In the genomic region with DNA sequence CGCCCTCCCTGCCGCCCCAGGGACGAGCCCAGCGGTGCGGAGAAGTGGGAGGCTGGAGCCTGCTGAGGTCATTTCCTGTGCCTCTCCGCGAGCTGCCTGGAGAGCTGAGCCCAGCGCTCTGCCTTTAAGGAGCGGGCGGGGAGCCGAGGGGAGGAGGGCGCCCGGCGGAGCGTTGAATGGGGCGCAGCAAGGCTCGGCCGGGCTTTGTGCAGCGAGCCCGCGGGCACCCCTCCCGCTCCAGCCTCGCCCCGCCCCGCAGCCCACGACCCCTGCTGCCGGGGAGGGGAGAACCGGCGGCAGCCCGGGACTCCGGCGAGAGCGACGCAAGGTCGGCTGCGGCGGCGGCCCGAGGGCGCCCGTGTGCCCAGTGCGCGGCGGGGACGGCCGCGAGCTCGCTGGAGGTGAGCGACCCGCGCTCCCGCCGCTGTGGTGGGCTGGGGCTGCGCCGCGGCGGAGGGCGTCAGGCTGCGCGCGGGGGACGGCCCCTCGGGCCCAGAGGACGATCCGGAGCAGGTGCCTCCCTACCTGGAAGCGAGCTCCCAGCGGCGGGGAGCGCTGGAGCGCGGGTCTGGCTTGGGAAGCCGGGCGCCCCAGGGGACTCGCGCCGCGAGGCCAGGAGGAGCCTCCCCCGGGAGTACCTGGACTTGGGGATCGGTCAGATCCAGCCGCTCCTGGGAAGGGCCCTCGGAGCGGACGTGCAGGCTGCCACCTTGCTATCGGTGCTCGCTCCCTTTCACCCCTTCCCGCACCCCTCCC, we compare ENCODE assay signal across 8 cellular contexts. TPM values are rescaled to one million over a fixed set of nuclear protein-coding genes. Genes with fewer than 3 reads are reported as not detected.
A peak's percentile ranks its signal among the peaks of the same experiment; 100 is the strongest.
DNase-seq lines count a peak whose midpoint lies in the region; ATAC-seq and TF ChIP-seq lines count a peak whose summit lies in the region.

Gene PLEKHH1 (plus strand): TSS at position 293 of the 756 bp plus-strand sequence. CDS start 8,578 bp downstream, outside the sequence.

- no peaks in the 10 kb centered on the region for H3K9me3 Mint-ChIP-seq in activated naive CD8-positive, alpha-beta T cell (ENCODE audit: low read depth)

- H3K4me3 ChIP-seq in RWPE2 (ENCODE audit: severe bottlenecking) (peak within 1 kb of the TSS; percentile 89), upper lobe of right lung (peak within 1 kb of the TSS; percentile 65)

- H3K4me3 Mint-ChIP-seq in activated naive CD8-positive, alpha-beta T cell: peak within 1 kb of the TSS; percentile 79

- H3K9me3 ChIP-seq in RWPE2 (ENCODE audit: severe bottlenecking) (no peaks in the 10 kb centered on the region), upper lobe of right lung (no peaks in the 10 kb centered on the region)

- H3K4me1 ChIP-seq in RWPE2 (ENCODE audit: insufficient read depth, poor library complexity, severe bottlenecking) (no peaks in the 10 kb centered on the region), upper lobe of right lung (peaks cover 4% of the 10 kb centered on the region)

- H3K4me1 Mint-ChIP-seq in activated naive CD8-positive, alpha-beta T cell (ENCODE audit: low read depth): peaks cover 4% of the 10 kb centered on the region

- intact Hi-C loops in Right ventricle myocardium inferior (cut with DNase I) (no loop called here), upper lobe of right lung (cut with DNase I) (no loop called here)

- peaks cover 6% of the 10 kb centered on the region for H3K27me3 Mint-ChIP-seq in activated naive CD8-positive, alpha-beta T cell

- H3K27me3 ChIP-seq in RWPE2 (ENCODE audit: insufficient read depth, poor library complexity, severe bottlenecking) (no peaks in the 10 kb centered on the region), upper lobe of right lung (peaks cover 5% of the 10 kb centered on the region)

- TF ChIP-seq RAD21 in Ishikawa (IDR thresholded peaks at IDR 0.05; ENCODE audit: low read depth): no peak

- no peak within 1 kb of the TSS for H3K27ac Mint-ChIP-seq in activated naive CD8-positive, alpha-beta T cell

- no peaks in the 10 kb centered on the region for H3K36me3 Mint-ChIP-seq in activated naive CD8-positive, alpha-beta T cell

- H3K36me3 ChIP-seq in RWPE2 (ENCODE audit: low read depth): no peaks in the 10 kb centered on the region
- no peaks in the 10 kb centered on the region for H3K36me3 ChIP-seq in upper lobe of right lung

- DNase-seq in SHP77 (lab: John Stamatoyannopoulos, UW): peak; percentile 77 to 86
- DNase-seq in SHP77 treated with DMSO at 0.1 percent for 48 hours (lab: John Stamatoyannopoulos, UW): no peak
- peak; percentile 80 for DNase-seq in RWPE2 (ENCODE audit: low spot score)
- peak; percentile 87 for DNase-seq in Right ventricle myocardium inferior (ENCODE audit: missing footprints)
- DNase-seq in omental fat pad (ENCODE audit: low spot score): no peak
- peak; percentile 88 for DNase-seq in upper lobe of right lung

- ATAC-seq in RWPE2 (ENCODE audit: low read depth) (peak; percentile 93), Right ventricle myocardium inferior (peak; percentile 98), omental fat pad (ENCODE audit: low FRiP score) (peak; percentile 89), upper lobe of right lung (peak; percentile 94)

- H3K27ac ChIP-seq in RWPE2 (ENCODE audit: poor library complexity, severe bottlenecking) (peak within 1 kb of the TSS; percentile 8), upper lobe of right lung (peak within 1 kb of the TSS; percentile 17)

- TF ChIP-seq EP300 in Ishikawa (IDR thresholded peaks at IDR 0.05; ENCODE audit: borderline replicate concordance): peak; percentile 41; the same call in 1 of the 2 replicates

- TF ChIP-seq CTCF in RWPE2 (IDR thresholded peaks at IDR 0.05; ENCODE audit: poor library complexity, severe bottlenecking) (peak; percentile 41), omental fat pad (IDR thresholded peaks at IDR 0.05) (no peak), upper lobe of right lung (IDR thresholded peaks at IDR 0.05) (no peak)

TF ChIP-seq in Ishikawa, 13 proteins besides CTCF, POLR2A, EP300 and RAD21:
- no peak; the same call in 1 of the 2 replicates for TF ChIP-seq YY1 (IDR thresholded peaks at IDR 0.05; ENCODE audit: low read depth)
- no peak; the same call in 1 of the 2 replicates for TF ChIP-seq TAF1 (IDR thresholded peaks at IDR 0.05; ENCODE audit: low read depth)
- peak; percentile 46; the same call in 1 of the 2 replicates for TF ChIP-seq TCF12 (IDR thresholded peaks at IDR 0.05; ENCODE audit: low read depth)
- no peak for TF ChIP-seq EGR1 (IDR thresholded peaks at IDR 0.05)
- TF ChIP-seq, protein P1, sequence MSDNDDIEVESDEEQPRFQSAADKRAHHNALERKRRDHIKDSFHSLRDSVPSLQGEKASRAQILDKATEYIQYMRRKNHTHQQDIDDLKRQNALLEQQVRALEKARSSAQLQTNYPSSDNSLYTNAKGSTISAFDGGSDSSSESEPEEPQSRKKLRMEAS (IDR thresholded peaks at IDR 0.05): peak; percentile 40; the same call in 1 of the 2 replicates
- TF ChIP-seq CREB1 (IDR thresholded peaks at IDR 0.05; ENCODE audit: low read depth): peak; percentile 39; the same call in 1 of the 2 replicates
- no peak for TF ChIP-seq CEBPB (IDR thresholded peaks at IDR 0.05)
- TF ChIP-seq, protein P2, sequence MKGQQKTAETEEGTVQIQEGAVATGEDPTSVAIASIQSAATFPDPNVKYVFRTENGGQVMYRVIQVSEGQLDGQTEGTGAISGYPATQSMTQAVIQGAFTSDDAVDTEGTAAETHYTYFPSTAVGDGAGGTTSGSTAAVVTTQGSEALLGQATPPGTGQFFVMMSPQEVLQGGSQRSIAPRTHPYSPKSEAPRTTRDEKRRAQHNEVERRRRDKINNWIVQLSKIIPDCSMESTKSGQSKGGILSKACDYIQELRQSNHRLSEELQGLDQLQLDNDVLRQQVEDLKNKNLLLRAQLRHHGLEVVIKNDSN (IDR thresholded peaks at IDR 0.05): 0 out of 2 replicates have a peak, but pooled peaks have one; percentile 7
- no peak for TF ChIP-seq TEAD4 (IDR thresholded peaks at IDR 0.05)
- no peak; the same call in 1 of the 2 replicates for TF ChIP-seq ZBTB7A (IDR thresholded peaks at IDR 0.05; ENCODE audit: low read depth)
- TF ChIP-seq, protein P3, sequence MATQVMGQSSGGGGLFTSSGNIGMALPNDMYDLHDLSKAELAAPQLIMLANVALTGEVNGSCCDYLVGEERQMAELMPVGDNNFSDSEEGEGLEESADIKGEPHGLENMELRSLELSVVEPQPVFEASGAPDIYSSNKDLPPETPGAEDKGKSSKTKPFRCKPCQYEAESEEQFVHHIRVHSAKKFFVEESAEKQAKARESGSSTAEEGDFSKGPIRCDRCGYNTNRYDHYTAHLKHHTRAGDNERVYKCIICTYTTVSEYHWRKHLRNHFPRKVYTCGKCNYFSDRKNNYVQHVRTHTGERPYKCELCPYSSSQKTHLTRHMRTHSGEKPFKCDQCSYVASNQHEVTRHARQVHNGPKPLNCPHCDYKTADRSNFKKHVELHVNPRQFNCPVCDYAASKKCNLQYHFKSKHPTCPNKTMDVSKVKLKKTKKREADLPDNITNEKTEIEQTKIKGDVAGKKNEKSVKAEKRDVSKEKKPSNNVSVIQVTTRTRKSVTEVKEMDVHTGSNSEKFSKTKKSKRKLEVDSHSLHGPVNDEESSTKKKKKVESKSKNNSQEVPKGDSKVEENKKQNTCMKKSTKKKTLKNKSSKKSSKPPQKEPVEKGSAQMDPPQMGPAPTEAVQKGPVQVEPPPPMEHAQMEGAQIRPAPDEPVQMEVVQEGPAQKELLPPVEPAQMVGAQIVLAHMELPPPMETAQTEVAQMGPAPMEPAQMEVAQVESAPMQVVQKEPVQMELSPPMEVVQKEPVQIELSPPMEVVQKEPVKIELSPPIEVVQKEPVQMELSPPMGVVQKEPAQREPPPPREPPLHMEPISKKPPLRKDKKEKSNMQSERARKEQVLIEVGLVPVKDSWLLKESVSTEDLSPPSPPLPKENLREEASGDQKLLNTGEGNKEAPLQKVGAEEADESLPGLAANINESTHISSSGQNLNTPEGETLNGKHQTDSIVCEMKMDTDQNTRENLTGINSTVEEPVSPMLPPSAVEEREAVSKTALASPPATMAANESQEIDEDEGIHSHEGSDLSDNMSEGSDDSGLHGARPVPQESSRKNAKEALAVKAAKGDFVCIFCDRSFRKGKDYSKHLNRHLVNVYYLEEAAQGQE (IDR thresholded peaks at IDR 0.05; ENCODE audit: low read depth): no peak
- TF ChIP-seq NFIC (IDR thresholded peaks at IDR 0.05): peak; percentile 24; the same call in 1 of the 2 replicates
- no peak for TF ChIP-seq FOXM1 (IDR thresholded peaks at IDR 0.05; ENCODE audit: borderline replicate concordance, low read depth)

RNA-seq across cellular contexts. Expression of gene PLEKHH1, which starts in this region (rescaled TPM):
- total RNA-seq in Right ventricle myocardium inferior (7.3 TPM), omental fat pad (1 to 10 TPM; 1.7 to 7.5 (median 5.5) TPM), upper lobe of right lung (2.3 TPM)

Comparison
In these comparisons a context has a peak if more than half of its experiments do, and no peak if none do; other contexts are left out.
1. DNase-seq: peak in SHP77 (2 of 2), RWPE2 (single experiment), Right ventricle myocardium inferior (single experiment) and upper lobe of right lung (single experiment); none in SHP77 treated with DMSO at 0.1 percent for 48 hours (single experiment) and omental fat pad (single experiment).
2. Peak in every context shown above with its lines, with median percentiles within 50 percentile points of each other: ATAC-seq.